Comparison of ENCODE assay signal across 14 cellular contexts in the genomic region with DNA sequence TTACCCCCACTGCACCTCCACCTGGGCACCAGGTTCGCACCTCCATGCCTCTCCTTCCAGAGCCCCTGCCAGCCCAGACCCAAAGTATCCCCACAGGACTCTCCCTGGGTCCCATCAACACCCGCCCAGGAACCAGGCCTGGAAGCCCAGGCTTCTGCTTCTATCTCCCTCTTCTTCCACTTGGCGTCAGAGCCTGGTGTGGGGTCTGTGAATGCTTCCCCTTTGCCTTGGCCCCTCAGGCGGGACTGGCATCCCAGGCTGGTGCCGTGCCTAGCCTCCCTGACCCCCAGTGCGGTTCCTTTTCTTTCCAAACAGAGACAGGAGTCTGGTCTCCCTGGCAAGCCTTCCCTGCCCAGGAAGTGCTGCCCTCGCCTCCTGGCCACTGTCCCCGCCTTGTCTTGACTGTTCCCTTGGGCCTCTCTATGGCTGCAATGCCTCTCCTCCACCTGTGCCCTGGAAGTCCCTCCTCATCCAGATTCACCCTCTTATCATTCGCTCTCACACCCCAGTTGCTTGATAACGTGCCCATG. TPM values are rescaled to one million over a fixed set of nuclear protein-coding genes. Genes with fewer than 3 reads are reported as not detected.
DNase-seq lines count a peak whose midpoint lies in the region; ATAC-seq and TF ChIP-seq lines count a peak whose summit lies in the region.
"Had no signal": no experiment of that assay in that cellular context is flagged by ENCODE, and none has a peak within 500 bp of the region (broad histone marks: within the 10 kb centered on the region; RNA-seq: fewer than 3 reads in every experiment).

No MANE protein-coding gene starts in this region.

- H3K79me2 ChIP-seq in OCI-LY3 (ENCODE audit: low read length), result no peaks in the 10 kb centered on the region

- peak overlapping the region; percentile 36 for H2BK120ac ChIP-seq in neuronal stem cell (ENCODE audit: low read depth, low read length)

- H3K36me3 ChIP-seq in OCI-LY3 (replicated peaks; ENCODE audit: low read depth, low read length) (no peaks in the 10 kb centered on the region), neuronal stem cell (replicated peaks in 1 of 2; ENCODE audit: control insufficient read depth in 2 of 2, insufficient read depth in 2 of 2, low read length in 2 of 2) (peaks cover 2 to 8% of the 10 kb centered on the region in 2 donors), WERI-Rb-1 (no peaks in the 10 kb centered on the region)
- H3K36me3 ChIP-seq: BE2C, HAP-1 had no signal

- peaks cover 41% of the 10 kb centered on the region for H3K4me1 ChIP-seq in OCI-LY3 (ENCODE audit: low read length)
- H3K4me1 ChIP-seq in neuronal stem cell (ENCODE audit: control insufficient read depth in 2 of 2, insufficient read depth in 1 of 2, low read depth in 1 of 2, low read length in 2 of 2), result peaks cover 4 to 5% of the 10 kb centered on the region in 2 donors
- H3K4me1 ChIP-seq in foreskin keratinocyte, result no peaks in the 10 kb centered on the region
- H3K4me1 ChIP-seq: BE2C, HAP-1 had no signal

- H3K18ac ChIP-seq in neuronal stem cell (ENCODE audit: low read length), result peak overlapping the region; percentile 22

- H3K36me3 Mint-ChIP-seq in dendritic cell treated with granulocyte-macrophage colony-stimulating factor and Interleukin-4, amounts not matched to agents 40 ng/mL and 50 ng/mL, for 4 days (ENCODE audit: low read depth), result no peaks in the 10 kb centered on the region

- peaks cover 3% of the 10 kb centered on the region for H3K27me3 Mint-ChIP-seq in dendritic cell treated with granulocyte-macrophage colony-stimulating factor and Interleukin-4, amounts not matched to agents 40 ng/mL and 50 ng/mL, for 4 days

- peak overlapping the region; percentile 29 for H3K23ac ChIP-seq in neuronal stem cell (ENCODE audit: low read depth, low read length, poor library complexity)

- H3K9ac ChIP-seq in OCI-LY3 (ENCODE audit: low read length) (peak overlapping the region; percentile 6; the same call in 1 of the 2 replicates), neuronal stem cell (ENCODE audit: low read depth, low read length, poor library complexity) (peak overlapping the region; percentile 14)

- H3K4ac ChIP-seq in neuronal stem cell (ENCODE audit: low read length), result no peak overlapping the region

- peaks cover 40% of the 10 kb centered on the region for H3K4me1 Mint-ChIP-seq in dendritic cell treated with granulocyte-macrophage colony-stimulating factor and Interleukin-4, amounts not matched to agents 40 ng/mL and 50 ng/mL, for 4 days (ENCODE audit: low read depth)

- H3K4me3 ChIP-seq in OCI-LY3 (ENCODE audit: low read length), result no peak overlapping the region
- no peak overlapping the region for H3K4me3 ChIP-seq in neuronal stem cell (ENCODE audit: low read length in 2 of 2)
- H3K4me3 ChIP-seq in coronary artery, result no peak overlapping the region
- H3K4me3 ChIP-seq in WERI-Rb-1 (ENCODE audit: low read depth, low read length), result no peak overlapping the region
- H3K4me3 ChIP-seq: HAP-1 had no signal

- peak overlapping the region; percentile 79 for H3K27ac Mint-ChIP-seq in dendritic cell treated with granulocyte-macrophage colony-stimulating factor and Interleukin-4, amounts not matched to agents 40 ng/mL and 50 ng/mL, for 4 days
- H3K27ac Mint-ChIP-seq: CD8-positive, alpha-beta memory T cell had no signal

- H3K14ac ChIP-seq in neuronal stem cell (ENCODE audit: low read length), result no peak overlapping the region

- H3K27me3 ChIP-seq in OCI-LY3 (ENCODE audit: low read depth, low read length), result no peaks in the 10 kb centered on the region
- H3K27me3 ChIP-seq in neuronal stem cell (ENCODE audit: control insufficient read depth in 3 of 3, insufficient read depth in 3 of 3, low read depth in 1 of 3, low read length in 3 of 3), result no peaks in the 10 kb centered on the region
- no peaks in the 10 kb centered on the region for H3K27me3 ChIP-seq in foreskin keratinocyte
- no peaks in the 10 kb centered on the region for H3K27me3 ChIP-seq in WERI-Rb-1 (ENCODE audit: insufficient read depth, low read depth, severe bottlenecking)
- H3K27me3 ChIP-seq: BE2C had no signal

- H3K9me3 ChIP-seq in OCI-LY3 (ENCODE audit: insufficient read depth, low read length) (no peaks in the 10 kb centered on the region), neuronal stem cell (replicated peaks in 1 of 2; ENCODE audit: control insufficient read depth in 2 of 2, insufficient read depth in 1 of 2, low read depth in 1 of 2, low read length in 2 of 2) (no peaks in the 10 kb centered on the region), WERI-Rb-1 (ENCODE audit: severe bottlenecking) (no peaks in the 10 kb centered on the region)
- H3K9me3 ChIP-seq: BE2C, Caco-2, HAP-1 had no signal

- TF ChIP-seq CTCF in OCI-LY3 (IDR thresholded peaks at IDR 0.05; ENCODE audit: low read depth, low read length) (no peak), coronary artery (IDR thresholded peaks at IDR 0.05) (no peak), foreskin keratinocyte (conservative IDR thresholded peaks at IDR 0.05) (no peak), WERI-Rb-1 (IDR thresholded peaks at IDR 0.05; ENCODE audit: low read depth, low read length) (no peak)

- no peak overlapping the region for H2BK12ac ChIP-seq in neuronal stem cell (ENCODE audit: low read length)

- H4K20me1 ChIP-seq in OCI-LY3 (ENCODE audit: insufficient read depth, low read length), result no peaks in the 10 kb centered on the region

- no peak overlapping the region for H2BK5ac ChIP-seq in neuronal stem cell (ENCODE audit: low read length)

- peak overlapping the region; percentile 40 for H2AK5ac ChIP-seq in neuronal stem cell (ENCODE audit: low read depth, low read length)

- no peaks in the 10 kb centered on the region for H3K79me1 ChIP-seq in neuronal stem cell (ENCODE audit: low read depth, low read length)

- H2AFZ ChIP-seq in OCI-LY3 (ENCODE audit: low read depth, low read length) (peak overlapping the region; percentile 41; the same call in 1 of the 2 replicates), neuronal stem cell (ENCODE audit: low read length) (no peak overlapping the region)

- no peak for ATAC-seq in foreskin keratinocyte
- ATAC-seq in GM21723 (IDR thresholded peaks at IDR 0.05; ENCODE audit: unreplicated experiment), result no peak

- H4K8ac ChIP-seq in neuronal stem cell (ENCODE audit: low read depth, low read length), result no peak overlapping the region

- no peaks in the 10 kb centered on the region for H3K9me3 Mint-ChIP-seq in dendritic cell treated with granulocyte-macrophage colony-stimulating factor and Interleukin-4, amounts not matched to agents 40 ng/mL and 50 ng/mL, for 4 days
- H3K9me3 Mint-ChIP-seq: CD8-positive, alpha-beta memory T cell had no signal

- WGBS in neuronal stem cell (ENCODE audit: extremely low coverage in 2 of 2, insufficient read length in 2 of 2, insufficient replicate concordance in 1 of 2), 2 donors, result no CpG with 5 or more reads among the region's 10 CpGs

- H4K91ac ChIP-seq in neuronal stem cell (ENCODE audit: low read depth, low read length, poor library complexity), result no peak overlapping the region

- peak overlapping the region; percentile 44 for H3K4me2 ChIP-seq in OCI-LY3 (ENCODE audit: low read length)
- no peak overlapping the region for H3K4me2 ChIP-seq in neuronal stem cell (ENCODE audit: insufficient read depth, low read length, poor library complexity, severe bottlenecking)

- H2BK15ac ChIP-seq in neuronal stem cell (ENCODE audit: low read length), result no peak overlapping the region

- intact Hi-C loops in dendritic cell treated with granulocyte-macrophage colony-stimulating factor and Interleukin-4, amounts not matched to agents 40 ng/mL and 50 ng/mL, for 4 days (cut with micrococcal nuclease), result loop anchor here (10.0 kb wide), 1 partner anchor 159 kb away; the partner anchor contains the start of gene RNF130

- DNase-seq in neuronal stem cell (ENCODE audit: low spot score) (no peak), coronary artery (ENCODE audit: low spot score) (no peak), foreskin keratinocyte (no peak), WERI-Rb-1 (no peak)
- DNase-seq: BE2C; Caco-2; CD8-positive, alpha-beta memory T cell; DND-41; GDM1; GOT3 had no signal

- peak overlapping the region; percentile 56 for H3K27ac ChIP-seq in OCI-LY3 (ENCODE audit: low read length)
- no peak overlapping the region for H3K27ac ChIP-seq in neuronal stem cell (replicated peaks; ENCODE audit: low read length)
- H3K27ac ChIP-seq in coronary artery, result no peak overlapping the region
- H3K27ac ChIP-seq in foreskin keratinocyte, result no peak overlapping the region
- no peak overlapping the region for H3K27ac ChIP-seq in WERI-Rb-1

- H3K4me3 Mint-ChIP-seq in dendritic cell treated with granulocyte-macrophage colony-stimulating factor and Interleukin-4, amounts not matched to agents 40 ng/mL and 50 ng/mL, for 4 days, result no peak overlapping the region
- H3K4me3 Mint-ChIP-seq: CD8-positive, alpha-beta memory T cell had no signal

RNA-seq across cellular contexts. Expression of gene TBC1D9B, which starts 7.8 kb away (rescaled TPM):
- polyA plus RNA-seq in neuronal stem cell (2013, experiment 1 of 2), result 41.1 TPM
- 39.6 TPM for polyA plus RNA-seq in neuronal stem cell (2013, experiment 2 of 2)
- total RNA-seq in foreskin keratinocyte, result 77.6 and 87.2 TPM in 2 replicates
- polyA plus RNA-seq in foreskin keratinocyte, result 49.5 and 56.2 TPM in 2 replicates

RNA-seq across cellular contexts. Expression of gene MRNIP, which starts 56.9 kb away (rescaled TPM):
- polyA plus RNA-seq in neuronal stem cell (2013, experiment 1 of 2), result 39.6 TPM
- 39.2 TPM for polyA plus RNA-seq in neuronal stem cell (2013, experiment 2 of 2)
- total RNA-seq in foreskin keratinocyte, result 12.9 and 13.8 TPM in 2 replicates
- polyA plus RNA-seq in foreskin keratinocyte, result 13.6 and 16.4 TPM in 2 replicates
